ENCODE assay signal across 10 cellular contexts in the genomic region with DNA sequence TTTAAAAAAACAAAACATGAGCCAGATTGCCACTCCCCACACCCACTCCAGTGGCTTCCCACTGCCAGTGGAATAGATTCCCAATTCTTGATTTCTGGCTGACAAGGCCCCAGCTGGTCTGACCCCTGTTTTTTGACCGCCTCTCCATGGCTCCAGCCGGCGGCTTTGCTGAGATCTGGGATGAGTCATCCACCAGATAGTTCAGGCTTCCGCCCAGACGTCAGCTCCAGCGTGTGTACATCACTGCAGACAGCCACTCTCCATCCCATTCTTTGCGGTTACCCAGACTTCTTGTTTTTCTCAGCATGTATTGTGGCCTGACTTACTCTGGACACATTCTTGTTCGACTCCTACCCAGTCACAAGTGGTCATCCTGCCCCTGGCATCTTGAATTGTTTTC.
DNase-seq lines count a peak whose midpoint lies in the region; ATAC-seq, FAIRE-seq and TF ChIP-seq lines count a peak whose summit lies in the region.
"Had no signal": no experiment of that assay in that cellular context is flagged by ENCODE, and none has a peak within 500 bp of the region (broad histone marks: within the 10 kb centered on the region; RNA-seq: fewer than 3 reads in every experiment).

No MANE protein-coding gene starts in this region.

- BruUV-seq in endothelial cell of umbilical vein (replicated peaks; lab: Mats Ljungman, UMichigan), result no TSS peak

- peaks cover 29% of the 10 kb centered on the region for H3K36me3 Mint-ChIP-seq in mesothelial cell of epicardium
- no peaks in the 10 kb centered on the region for H3K36me3 Mint-ChIP-seq in CD4-positive, alpha-beta T cell (ENCODE audit: low read depth)
- no peaks in the 10 kb centered on the region for H3K36me3 Mint-ChIP-seq in activated CD8-positive, alpha-beta memory T cell treated with anti-CD3 and anti-CD28 coated beads, Interleukin-2, amount 10 ng/mL, durations not matched to agents 7 days and 5 days
- H3K36me3 Mint-ChIP-seq: CD14-positive monocyte had no signal

- H4K20me1 ChIP-seq in endothelial cell of umbilical vein (replicated peaks; ENCODE audit: control insufficient read depth, extremely low read depth, insufficient read depth, low read length), result no peaks in the 10 kb centered on the region

- peaks cover 6% of the 10 kb centered on the region for H3K9me3 Mint-ChIP-seq in mesothelial cell of epicardium
- H3K9me3 Mint-ChIP-seq in CD4-positive, alpha-beta T cell, result peaks cover 4% of the 10 kb centered on the region
- H3K9me3 Mint-ChIP-seq in activated CD8-positive, alpha-beta memory T cell treated with anti-CD3 and anti-CD28 coated beads, Interleukin-2, amount 10 ng/mL, durations not matched to agents 7 days and 5 days (ENCODE audit: low read depth), result peaks cover 3% of the 10 kb centered on the region

- ATAC-seq in CD4-positive, alpha-beta T cell (ENCODE audit: poor library complexity), result no peak
- no peak for ATAC-seq in activated CD8-positive, alpha-beta memory T cell treated with anti-CD3 and anti-CD28 coated beads, Interleukin-2, amount 10 ng/mL, durations not matched to agents 7 days and 5 days
- ATAC-seq: Panc1 had no signal

- H3K27me3 ChIP-seq in endothelial cell of umbilical vein (ENCODE audit: control insufficient read depth in 2 of 2, insufficient read depth in 2 of 2, low read length in 2 of 2), result no peaks in the 10 kb centered on the region
- H3K27me3 ChIP-seq in CD4-positive, alpha-beta T cell (ENCODE audit: control insufficient read depth, insufficient read depth, low read length), result no peaks in the 10 kb centered on the region
- H3K27me3 ChIP-seq in HAP-1 (ENCODE audit: low read depth), result no peaks in the 10 kb centered on the region

- intact Hi-C loops in endothelial cell of umbilical vein (cut with micrococcal nuclease), result loop anchor here (5.0 kb wide), 1 partner anchor 83 kb away; no protein-coding TSS in a partner anchor
- intact Hi-C loops in CD4-positive, alpha-beta T cell (cut with DNase I, micrococcal nuclease), result no loop called here

- no peak for TF ChIP-seq POLR2A in endothelial cell of umbilical vein (IDR thresholded peaks at IDR 0.05; ENCODE audit: low read depth, low read length)

- H3K27me3 Mint-ChIP-seq in mesothelial cell of epicardium (ENCODE audit: low read depth), result no peaks in the 10 kb centered on the region
- peaks cover 38% of the 10 kb centered on the region for H3K27me3 Mint-ChIP-seq in CD4-positive, alpha-beta T cell
- no peaks in the 10 kb centered on the region for H3K27me3 Mint-ChIP-seq in activated CD8-positive, alpha-beta memory T cell treated with anti-CD3 and anti-CD28 coated beads, Interleukin-2, amount 10 ng/mL, durations not matched to agents 7 days and 5 days

- CTCF ChIA-PET in endothelial cell of umbilical vein (lab: Charles Lee), result interaction anchor here (1.5 kb wide), 1 partner anchor 240 kb away, joined by 4 read pairs; no protein-coding TSS in a partner anchor
- CTCF ChIA-PET in CD4-positive, alpha-beta T cell (lab: Charles Lee), result no interaction called here
- CTCF ChIA-PET in activated CD8-positive, alpha-beta memory T cell treated with anti-CD3 and anti-CD28 coated beads, Interleukin-2, amount 10 ng/mL, durations not matched to agents 7 days and 5 days (lab: Charles Lee), result no interaction called here

- peaks cover 23% of the 10 kb centered on the region for H3K4me1 Mint-ChIP-seq in mesothelial cell of epicardium
- H3K4me1 Mint-ChIP-seq in CD4-positive, alpha-beta T cell (ENCODE audit: low read depth), result no peaks in the 10 kb centered on the region
- H3K4me1 Mint-ChIP-seq in activated CD8-positive, alpha-beta memory T cell treated with anti-CD3 and anti-CD28 coated beads, Interleukin-2, amount 10 ng/mL, durations not matched to agents 7 days and 5 days, result no peaks in the 10 kb centered on the region
- H3K4me1 Mint-ChIP-seq: CD14-positive monocyte had no signal

- H3K4me3 Mint-ChIP-seq in mesothelial cell of epicardium, result no peak overlapping the region
- H3K4me3 Mint-ChIP-seq in CD4-positive, alpha-beta T cell, result no peak overlapping the region
- no peak overlapping the region for H3K4me3 Mint-ChIP-seq in activated CD8-positive, alpha-beta memory T cell treated with anti-CD3 and anti-CD28 coated beads, Interleukin-2, amount 10 ng/mL, durations not matched to agents 7 days and 5 days
- H3K4me3 Mint-ChIP-seq: CD14-positive monocyte had no signal

- no peak overlapping the region for H3K4me2 ChIP-seq in endothelial cell of umbilical vein (ENCODE audit: insufficient read depth, low read length)

- no peak overlapping the region for H3K4me3 ChIP-seq in endothelial cell of umbilical vein (replicated peaks in 1 of 3; ENCODE audit: insufficient read depth in 1 of 3, low read depth in 1 of 3, low read length in 3 of 3)
- no peak overlapping the region for H3K4me3 ChIP-seq in HAP-1

- H3K4me1 ChIP-seq in endothelial cell of umbilical vein (ENCODE audit: control insufficient read depth, extremely low read depth, insufficient read depth, low read length) (peaks cover 3% of the 10 kb centered on the region), HAP-1 (no peaks in the 10 kb centered on the region)

- H2AFZ ChIP-seq in endothelial cell of umbilical vein (ENCODE audit: low read depth, low read length), result no peak overlapping the region

- no peaks in the 10 kb centered on the region for H3K79me2 ChIP-seq in endothelial cell of umbilical vein (ENCODE audit: control insufficient read depth, insufficient read depth, low read length)

- peak; percentile 15 for FAIRE-seq in endothelial cell of umbilical vein (lab: Jason Lieb, UNC)

- peak overlapping the region; percentile 14 for H3K27ac Mint-ChIP-seq in mesothelial cell of epicardium
- H3K27ac Mint-ChIP-seq in CD4-positive, alpha-beta T cell, result no peak overlapping the region
- H3K27ac Mint-ChIP-seq in activated CD8-positive, alpha-beta memory T cell treated with anti-CD3 and anti-CD28 coated beads, Interleukin-2, amount 10 ng/mL, durations not matched to agents 7 days and 5 days, result no peak overlapping the region
- H3K27ac Mint-ChIP-seq: CD14-positive monocyte had no signal

- H3K9me3 ChIP-seq in endothelial cell of umbilical vein (replicated peaks; ENCODE audit: control insufficient read depth, insufficient read depth, low read length) (no peaks in the 10 kb centered on the region), HAP-1 (0 out of 2 replicates have a peak, but pooled peaks cover 3% of the 10 kb centered on the region)
- H3K9me3 ChIP-seq in CD4-positive, alpha-beta T cell (ENCODE audit: control insufficient read depth, low read length), result no peaks in the 10 kb centered on the region

- in situ Hi-C loops in HAP-1 (cut with MboI; ENCODE audit: low sequenced_read_pairs), result no loop called here

- TF ChIP-seq CTCF in endothelial cell of umbilical vein (IDR thresholded peaks at IDR 0.05; ENCODE audit: extremely low read depth in 1 of 2, insufficient read depth in 1 of 2, low read depth in 1 of 2, low read length in 2 of 2) (no peak), mesothelial cell of epicardium (IDR thresholded peaks at IDR 0.05; ENCODE audit: unreplicated experiment) (no peak)
- no peak for TF ChIP-seq CTCF in CD4-positive, alpha-beta T cell (IDR thresholded peaks at IDR 0.05)

- POLR2A ChIA-PET in endothelial cell of umbilical vein (lab: Charles Lee), result no interaction called here
- POLR2A ChIA-PET in CD4-positive, alpha-beta T cell (lab: Charles Lee), result no interaction called here

- no peak overlapping the region for H3K27ac ChIP-seq in endothelial cell of umbilical vein (ENCODE audit: insufficient read depth, low read depth, low read length)
- H3K27ac ChIP-seq in CD4-positive, alpha-beta T cell (ENCODE audit: low read depth, low read length), result no peak overlapping the region

- H3K9me1 ChIP-seq in endothelial cell of umbilical vein (replicated peaks; ENCODE audit: control insufficient read depth, extremely low read depth, insufficient read depth, low read length), result no peaks in the 10 kb centered on the region

- no peaks in the 10 kb centered on the region for H3K36me3 ChIP-seq in endothelial cell of umbilical vein (ENCODE audit: control insufficient read depth in 2 of 2, extremely low read depth in 1 of 2, insufficient read depth in 2 of 2, low read length in 2 of 2)
- no peaks in the 10 kb centered on the region for H3K36me3 ChIP-seq in HAP-1 (replicated peaks)

- dilution Hi-C loops in endothelial cell of umbilical vein (cut with MboI; ENCODE audit: extremely low pct_ligation_motif_present, low sequenced_read_pairs), result no loop called here

- DNase-seq in AG08395 (ENCODE audit: low spot score), result peak; percentile 97
- DNase-seq in NOMO-1 treated with dmso at 0.1 percent for 144 hours (lab: John Stamatoyannopoulos, UW; ENCODE audit: unreplicated experiment), result peak; percentile 7
- no peak for DNase-seq in endothelial cell of umbilical vein (ENCODE audit: low read depth, low spot score)
- no peak for DNase-seq in mesothelial cell of epicardium (ENCODE audit: low spot score in 2 of 2, unreplicated experiment in 2 of 2)
- DNase-seq in HuH-7.5 (ENCODE audit: low spot score), result no peak
- DNase-seq in CD4-positive, alpha-beta T cell, result no peak
- no peak for DNase-seq in HAP-1 (ENCODE audit: low spot score in 2 of 2)
- DNase-seq in activated CD8-positive, alpha-beta memory T cell treated with anti-CD3 and anti-CD28 coated beads, Interleukin-2, amount 10 ng/mL, durations not matched to agents 7 days and 5 days, result no peak

- no peak overlapping the region for H3K9ac ChIP-seq in endothelial cell of umbilical vein (replicated peaks; ENCODE audit: extremely low read depth, insufficient read depth, low read length)

TF ChIP-seq in endothelial cell of umbilical vein, 7 proteins besides CTCF, POLR2A, EP300 and RAD21:
- peak; percentile 11 for TF ChIP-seq JUN (IDR thresholded peaks at IDR 0.05; ENCODE audit: borderline replicate concordance, insufficient read depth, insufficient read length, low read depth)
- TF ChIP-seq GATA2 (IDR thresholded peaks at IDR 0.05; ENCODE audit: insufficient read depth, insufficient read length, low read depth, low read length), result no peak
TF ChIP-seq in endothelial cell of umbilical vein: peak in this region for 1.

Comparison
In these comparisons a context has a peak if more than half of its experiments do, and no peak if none do; other contexts are left out.
1. DNase-seq: peak in AG08395 (single experiment) and NOMO-1 treated with dmso at 0.1 percent for 144 hours (single experiment); none in endothelial cell of umbilical vein (single experiment), mesothelial cell of epicardium (0 of 2), HuH-7.5 (single experiment), CD4-positive, alpha-beta T cell (0 of 10), HAP-1 (0 of 2) and activated CD8-positive, alpha-beta memory T cell treated with anti-CD3 and anti-CD28 coated beads, Interleukin-2, amount 10 ng/mL, durations not matched to agents 7 days and 5 days (single experiment).